22 cellular contexts compared by ENCODE assay signal in genomic region chr3:141835557-141836224, GRCh38.
"Had no signal": no experiment of that assay in that cellular context is flagged by ENCODE, and none has a peak within 500 bp of the region (broad histone marks: within the 10 kb centered on the region; RNA-seq: fewer than 3 reads in every experiment).

No MANE protein-coding gene starts in this region.

- DNase-seq: effector CD4-positive, alpha-beta T cell; endodermal cell; gastrocnemius medialis; islet precursor cell; left ventricle myocardium inferior; lower lobe of right lung; natural killer cell; occipital lobe; pancreas; right cardiac atrium; small intestine; stimulated activated CD4-positive, alpha-beta T cell treated with anti-CD3 and anti-CD28 coated beads, Interleukin-12 subunit alpha, Interleukin-12 subunit beta, amount 100 ng/mL, for 4 hours; stimulated activated naive CD4-positive, alpha-beta T cell; stomach; substantia nigra; trophoblast cell had no signal

- H3K4me3 Mint-ChIP-seq: endodermal cell, memory B cell, mesothelial cell of epicardium, natural killer cell, neural crest cell had no signal

- H3K9me3 Mint-ChIP-seq: endodermal cell, natural killer cell, neural crest cell had no signal

- ATAC-seq: gastrocnemius medialis, lower lobe of right lung, natural killer cell, pancreas, right cardiac atrium had no signal

- H3K9me3 ChIP-seq: esophagus muscularis mucosa, gastrocnemius medialis, left ventricle myocardium inferior, lower lobe of right lung, pancreas, stomach had no signal

- H3K36me3 Mint-ChIP-seq: memory B cell, mesothelial cell of epicardium, natural killer cell had no signal

- H3K27me3 Mint-ChIP-seq: progenitor cell of endocrine pancreas had no signal

- H3K27ac Mint-ChIP-seq: endodermal cell, memory B cell, mesothelial cell of epicardium, natural killer cell, progenitor cell of endocrine pancreas had no signal

- H3K4me3 ChIP-seq: coronary artery, esophagus muscularis mucosa, gastrocnemius medialis, left ventricle myocardium inferior, lower lobe of right lung, pancreas, stomach had no signal

- H3K4me1 Mint-ChIP-seq: memory B cell, natural killer cell had no signal

- H3K27me3 ChIP-seq: esophagus muscularis mucosa, gastrocnemius medialis, pancreas, stomach had no signal

- H3K36me3 ChIP-seq: esophagus muscularis mucosa, gastrocnemius medialis, left ventricle myocardium inferior, lower lobe of right lung, pancreas, stomach had no signal

- FAIRE-seq: pancreas, small intestine had no signal

- H3K27ac ChIP-seq: coronary artery, esophagus muscularis mucosa, gastrocnemius medialis, left ventricle myocardium inferior, lower lobe of right lung, pancreas, stomach had no signal

- H3K4me1 ChIP-seq: esophagus muscularis mucosa, gastrocnemius medialis, left ventricle myocardium inferior, lower lobe of right lung, pancreas, stomach had no signal
